ENCODE assay signal across 8 cellular contexts in the genomic region with DNA sequence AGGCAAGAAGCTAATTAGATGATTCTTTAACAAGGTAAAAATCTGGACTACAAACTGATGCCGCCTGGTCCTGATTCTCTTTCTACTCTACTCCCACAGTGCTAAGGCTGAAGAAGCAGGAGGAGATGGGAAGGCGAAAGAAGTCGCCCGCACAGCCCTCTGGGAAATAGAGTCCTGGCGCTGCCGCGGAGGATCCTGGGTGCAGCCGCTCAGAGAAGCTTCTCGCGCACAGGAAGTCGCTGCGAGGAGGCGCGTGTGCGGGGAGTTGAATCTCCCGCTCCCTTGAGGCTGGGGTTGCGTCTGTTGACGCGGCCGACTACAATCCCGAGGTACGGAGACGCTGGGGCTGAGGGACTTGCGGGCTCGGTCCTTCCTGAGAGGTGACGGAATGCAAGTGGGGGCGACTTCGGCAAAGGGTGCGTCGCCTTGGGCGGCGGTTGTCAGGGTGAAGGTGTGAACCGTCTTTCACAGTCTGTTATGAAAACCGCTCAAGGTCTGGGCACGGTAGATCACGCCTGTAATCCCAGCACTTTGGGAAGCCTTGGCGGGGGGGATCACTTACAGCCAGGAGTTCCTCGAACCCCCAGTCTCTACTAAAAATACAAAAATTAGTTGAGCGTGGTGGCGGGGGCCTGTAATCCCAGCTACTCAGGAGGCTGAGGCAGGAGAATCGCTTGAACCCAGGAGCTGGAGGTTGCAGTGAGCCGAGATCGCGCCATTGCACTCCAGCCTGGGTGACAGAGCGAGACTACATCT. TPM values are rescaled to one million over a fixed set of nuclear protein-coding genes. Genes with fewer than 3 reads are reported as not detected.
A peak's percentile ranks its signal among the peaks of the same experiment; 100 is the strongest.
DNase-seq lines count a peak whose midpoint lies in the region; ATAC-seq and TF ChIP-seq lines count a peak whose summit lies in the region.

A gene (plus strand): TSS at position 212 of the 756 bp plus-strand sequence. CDS start 5,078 bp downstream, outside the sequence.

- WGBS in liver, result 13% methylated on average over 45 of the region's 45 CpGs

- no peaks in the 10 kb centered on the region for H3K9me3 ChIP-seq in colonic mucosa
- no peaks in the 10 kb centered on the region for H3K9me3 ChIP-seq in liver (ENCODE audit: control insufficient read depth in 4 of 4, low read length in 3 of 4)

- H3K4me1 ChIP-seq in colonic mucosa (peaks cover 15% of the 10 kb centered on the region), liver (ENCODE audit: control insufficient read depth in 4 of 4, insufficient read depth in 4 of 4, low read length in 3 of 4) (peaks cover 7 to 26% (median 21%) of the 10 kb centered on the region in 4 donors)

- TF ChIP-seq RAD21 in liver (IDR thresholded peaks at IDR 0.05), result no peak

- H3K9ac ChIP-seq in colonic mucosa (ENCODE audit: low read depth in 2 of 2, low read length in 2 of 2), result peak within 1 kb of the TSS; percentile 85 to 94
- H3K9ac ChIP-seq in liver (ENCODE audit: low read depth in 1 of 2, low read length in 2 of 2), result peak within 1 kb of the TSS; percentile 75 to 82

- H3K27ac ChIP-seq in colonic mucosa (peak within 1 kb of the TSS; percentile 96), liver (ENCODE audit: low read depth in 1 of 2, low read length in 2 of 2) (peak within 1 kb of the TSS; percentile 81 to 86)

- TF ChIP-seq CTCF in AG09309 (IDR thresholded peaks at IDR 0.05; ENCODE audit: control insufficient read depth, insufficient read depth, low read depth, low read length, missing control alignments) (no peak), colonic mucosa (IDR thresholded peaks at IDR 0.05) (no peak), liver (IDR thresholded peaks at IDR 0.05; ENCODE audit: low read depth, low read length, missing input control) (no peak)

- intact Hi-C loops in colonic mucosa (cut with DNase I), result no loop called here

- ATAC-seq in GM18873 (IDR thresholded peaks at IDR 0.05; ENCODE audit: low FRiP score, unreplicated experiment) (peak; percentile 44), HG03108 (IDR thresholded peaks at IDR 0.05; ENCODE audit: unreplicated experiment) (peak; percentile 57)

- H3K36me3 ChIP-seq in colonic mucosa (no peaks in the 10 kb centered on the region), liver (ENCODE audit: control insufficient read depth in 4 of 4, insufficient read depth in 3 of 4, low read depth in 1 of 4, low read length in 3 of 4) (peaks cover 0 to 3% (median 0%) of the 10 kb centered on the region in 4 donors)

- DNase-seq in AG09309 (ENCODE audit: low read depth) (peak; percentile 86), NCI-H510A (lab: John Stamatoyannopoulos, UW) (peak; percentile 94), colonic mucosa (peak; percentile 95)
- DNase-seq in activated CD4-positive, alpha-beta T cell treated with anti-CD3 and anti-CD28 coated beads for 48 hours, result peak; percentile 93
- DNase-seq in stimulated activated CD4-positive, alpha-beta T cell treated with anti-CD3 and anti-CD28 coated beads, Interleukin-4, amount 100 ng/mL, for 4 hours, result peak; percentile 82 to 92

- H3K4me3 ChIP-seq in AG09309 (ENCODE audit: control insufficient read depth, low read depth, low read length) (peak within 1 kb of the TSS; percentile 97), colonic mucosa (peak within 1 kb of the TSS; percentile 96), liver (ENCODE audit: low read depth in 1 of 3, low read length in 3 of 3) (peak within 1 kb of the TSS; percentile 81 to 98 (median 87))

- H3K27me3 ChIP-seq in colonic mucosa, result no peaks in the 10 kb centered on the region
- H3K27me3 ChIP-seq in liver (ENCODE audit: control insufficient read depth in 4 of 4, insufficient read depth in 4 of 4, low read length in 3 of 4), result no peaks in the 10 kb centered on the region

TF ChIP-seq in liver, 16 proteins besides CTCF, POLR2A, EP300 and RAD21:
- TF ChIP-seq HNF4A (conservative IDR thresholded peaks at IDR 0.05), result peak in 1 of 2 donors; percentile 23
- TF ChIP-seq, protein P1, sequence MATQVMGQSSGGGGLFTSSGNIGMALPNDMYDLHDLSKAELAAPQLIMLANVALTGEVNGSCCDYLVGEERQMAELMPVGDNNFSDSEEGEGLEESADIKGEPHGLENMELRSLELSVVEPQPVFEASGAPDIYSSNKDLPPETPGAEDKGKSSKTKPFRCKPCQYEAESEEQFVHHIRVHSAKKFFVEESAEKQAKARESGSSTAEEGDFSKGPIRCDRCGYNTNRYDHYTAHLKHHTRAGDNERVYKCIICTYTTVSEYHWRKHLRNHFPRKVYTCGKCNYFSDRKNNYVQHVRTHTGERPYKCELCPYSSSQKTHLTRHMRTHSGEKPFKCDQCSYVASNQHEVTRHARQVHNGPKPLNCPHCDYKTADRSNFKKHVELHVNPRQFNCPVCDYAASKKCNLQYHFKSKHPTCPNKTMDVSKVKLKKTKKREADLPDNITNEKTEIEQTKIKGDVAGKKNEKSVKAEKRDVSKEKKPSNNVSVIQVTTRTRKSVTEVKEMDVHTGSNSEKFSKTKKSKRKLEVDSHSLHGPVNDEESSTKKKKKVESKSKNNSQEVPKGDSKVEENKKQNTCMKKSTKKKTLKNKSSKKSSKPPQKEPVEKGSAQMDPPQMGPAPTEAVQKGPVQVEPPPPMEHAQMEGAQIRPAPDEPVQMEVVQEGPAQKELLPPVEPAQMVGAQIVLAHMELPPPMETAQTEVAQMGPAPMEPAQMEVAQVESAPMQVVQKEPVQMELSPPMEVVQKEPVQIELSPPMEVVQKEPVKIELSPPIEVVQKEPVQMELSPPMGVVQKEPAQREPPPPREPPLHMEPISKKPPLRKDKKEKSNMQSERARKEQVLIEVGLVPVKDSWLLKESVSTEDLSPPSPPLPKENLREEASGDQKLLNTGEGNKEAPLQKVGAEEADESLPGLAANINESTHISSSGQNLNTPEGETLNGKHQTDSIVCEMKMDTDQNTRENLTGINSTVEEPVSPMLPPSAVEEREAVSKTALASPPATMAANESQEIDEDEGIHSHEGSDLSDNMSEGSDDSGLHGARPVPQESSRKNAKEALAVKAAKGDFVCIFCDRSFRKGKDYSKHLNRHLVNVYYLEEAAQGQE (IDR thresholded peaks at IDR 0.05), result peak; percentile 46
- peak; percentile 5 for TF ChIP-seq FOXA1 (IDR thresholded peaks at IDR 0.05)
- TF ChIP-seq EGR1 (IDR thresholded peaks at IDR 0.05; ENCODE audit: low read depth in 2 of 2), result no peak
- TF ChIP-seq JUND (IDR thresholded peaks at IDR 0.05), result no peak
- TF ChIP-seq RXRA (IDR thresholded peaks at IDR 0.05), result peak in 1 of 2 donors; percentile 27
- TF ChIP-seq YY1 (IDR thresholded peaks at IDR 0.05), result peak; percentile 55
- TF ChIP-seq, protein P2, sequence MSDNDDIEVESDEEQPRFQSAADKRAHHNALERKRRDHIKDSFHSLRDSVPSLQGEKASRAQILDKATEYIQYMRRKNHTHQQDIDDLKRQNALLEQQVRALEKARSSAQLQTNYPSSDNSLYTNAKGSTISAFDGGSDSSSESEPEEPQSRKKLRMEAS (IDR thresholded peaks at IDR 0.05), result peak; percentile 100
- TF ChIP-seq, protein P3, sequence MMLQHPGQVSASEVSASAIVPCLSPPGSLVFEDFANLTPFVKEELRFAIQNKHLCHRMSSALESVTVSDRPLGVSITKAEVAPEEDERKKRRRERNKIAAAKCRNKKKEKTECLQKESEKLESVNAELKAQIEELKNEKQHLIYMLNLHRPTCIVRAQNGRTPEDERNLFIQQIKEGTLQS (IDR thresholded peaks at IDR 0.05), result peak; percentile 44
- peak; percentile 30 for TF ChIP-seq NR2F2 (IDR thresholded peaks at IDR 0.05)
- peak; percentile 54 to 88 for TF ChIP-seq GABPA (IDR thresholded peaks at IDR 0.05 in 1 of 2, conservative IDR thresholded peaks at IDR 0.05 in 1 of 2)
- TF ChIP-seq SP1 (IDR thresholded peaks at IDR 0.05), result peak; percentile 66
- TF ChIP-seq, protein P4, sequence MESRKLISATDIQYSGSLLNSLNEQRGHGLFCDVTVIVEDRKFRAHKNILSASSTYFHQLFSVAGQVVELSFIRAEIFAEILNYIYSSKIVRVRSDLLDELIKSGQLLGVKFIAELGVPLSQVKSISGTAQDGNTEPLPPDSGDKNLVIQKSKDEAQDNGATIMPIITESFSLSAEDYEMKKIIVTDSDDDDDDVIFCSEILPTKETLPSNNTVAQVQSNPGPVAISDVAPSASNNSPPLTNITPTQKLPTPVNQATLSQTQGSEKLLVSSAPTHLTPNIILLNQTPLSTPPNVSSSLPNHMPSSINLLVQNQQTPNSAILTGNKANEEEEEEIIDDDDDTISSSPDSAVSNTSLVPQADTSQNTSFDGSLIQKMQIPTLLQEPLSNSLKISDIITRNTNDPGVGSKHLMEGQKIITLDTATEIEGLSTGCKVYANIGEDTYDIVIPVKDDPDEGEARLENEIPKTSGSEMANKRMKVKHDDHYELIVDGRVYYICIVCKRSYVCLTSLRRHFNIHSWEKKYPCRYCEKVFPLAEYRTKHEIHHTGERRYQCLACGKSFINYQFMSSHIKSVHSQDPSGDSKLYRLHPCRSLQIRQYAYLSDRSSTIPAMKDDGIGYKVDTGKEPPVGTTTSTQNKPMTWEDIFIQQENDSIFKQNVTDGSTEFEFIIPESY (IDR thresholded peaks at IDR 0.05), result no peak

RNA-seq across cellular contexts. Expression of the gene that starts here (rescaled TPM):
- 1 to 10 TPM; 5.9 to 7.6 TPM for total RNA-seq in colonic mucosa
- total RNA-seq in liver, result 1 to 10 TPM; 3.6 to 4.0 TPM
- polyA plus RNA-seq in liver, result 1 to 10 TPM in 1 of 2 donors, under 1 TPM in 1; 0.92 to 1.9 TPM

Comparison
In these comparisons a context has a peak if more than half of its experiments do, and no peak if none do; other contexts are left out.
1. Peak in every context shown above with its lines: DNase-seq, ATAC-seq, H3K4me3 ChIP-seq and H3K27ac ChIP-seq.